ENCODE assay signal across 9 cellular contexts in the genomic region with DNA sequence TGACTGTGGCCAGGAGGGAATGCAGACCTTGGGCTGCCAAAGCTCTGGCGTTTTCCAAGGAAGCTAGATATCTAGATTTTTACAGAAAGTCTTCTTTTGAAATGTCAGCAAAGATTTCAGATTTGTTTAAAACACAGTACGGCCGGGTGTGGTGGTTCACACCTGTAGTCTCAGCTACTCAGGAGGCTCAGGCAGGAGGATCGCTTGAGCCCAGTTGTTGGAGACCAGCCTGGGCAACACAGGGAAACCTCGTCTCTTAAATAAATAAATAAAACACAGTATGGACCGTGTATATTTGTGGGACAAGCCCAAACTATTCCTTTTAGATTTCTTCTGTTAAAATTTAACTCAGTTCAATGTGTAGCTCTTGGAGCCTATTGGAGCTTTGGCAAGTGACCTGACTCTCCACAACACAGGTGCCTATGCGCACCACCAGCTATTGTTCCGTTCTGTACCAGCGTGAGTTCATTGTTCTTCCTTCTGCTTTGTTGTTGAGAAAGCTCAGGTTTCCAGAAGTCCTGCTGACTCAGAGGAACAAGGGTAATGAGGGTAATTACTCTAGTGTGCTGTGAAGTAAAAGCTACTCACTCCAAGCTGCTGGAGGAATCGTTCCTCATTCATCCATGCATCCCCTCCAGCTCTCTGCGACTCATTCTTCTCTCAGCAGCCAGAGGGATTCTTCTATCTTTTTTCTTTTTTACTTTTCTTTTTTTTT.
DNase-seq lines count a peak whose midpoint lies in the region; ATAC-seq and TF ChIP-seq lines count a peak whose summit lies in the region.
"Had no signal": no experiment of that assay in that cellular context is flagged by ENCODE, and none has a peak within 500 bp of the region (broad histone marks: within the 10 kb centered on the region; RNA-seq: fewer than 3 reads in every experiment).

No MANE protein-coding gene starts in this region.

- H3K36me3 Mint-ChIP-seq in activated CD4-positive, alpha-beta memory T cell treated with anti-CD3 and anti-CD28 coated beads, Interleukin-2, amount 10 ng/mL, durations not matched to agents 7 days and 5 days (ENCODE audit: low read depth) = no peaks in the 10 kb centered on the region

- CTCF ChIA-PET in activated CD4-positive, alpha-beta memory T cell treated with anti-CD3 and anti-CD28 coated beads, Interleukin-2, amount 10 ng/mL, durations not matched to agents 7 days and 5 days (lab: Charles Lee) = interaction anchor here (0.9 kb wide), 1 partner anchor 128 kb away, joined by 3 read pairs; no protein-coding TSS in a partner anchor

- 47 to 61% (median 55%) methylated on average over 11 of the region's 11 CpGs for WGBS in ovary, 3 donors

- no peaks in the 10 kb centered on the region for H3K9me3 Mint-ChIP-seq in activated CD4-positive, alpha-beta memory T cell treated with anti-CD3 and anti-CD28 coated beads, Interleukin-2, amount 10 ng/mL, durations not matched to agents 7 days and 5 days

- POLR2A ChIA-PET in activated CD4-positive, alpha-beta memory T cell treated with anti-CD3 and anti-CD28 coated beads, Interleukin-2, amount 10 ng/mL, durations not matched to agents 7 days and 5 days (lab: Charles Lee) = interaction anchor here (0.8 kb wide), 1 partner anchor 39 kb away, joined by 3 read pairs; no protein-coding TSS in a partner anchor

- H3K27ac ChIP-seq in ovary = no peak overlapping the region

- H3K4me1 ChIP-seq in ovary (ENCODE audit: insufficient read depth) = no peaks in the 10 kb centered on the region

- no peak for TF ChIP-seq EP300 in ovary (IDR thresholded peaks at IDR 0.05)

- no peak for TF ChIP-seq CTCF in ovary (IDR thresholded peaks at IDR 0.05)

- TF ChIP-seq POLR2A in ovary (IDR thresholded peaks at IDR 0.05) = no peak

- no peaks in the 10 kb centered on the region for H3K27me3 ChIP-seq in ovary

- intact Hi-C loops in ovary (cut with DNase I) = no loop called here

- no peak overlapping the region for H3K4me3 Mint-ChIP-seq in activated CD4-positive, alpha-beta memory T cell treated with anti-CD3 and anti-CD28 coated beads, Interleukin-2, amount 10 ng/mL, durations not matched to agents 7 days and 5 days

- H3K27ac Mint-ChIP-seq in activated CD4-positive, alpha-beta memory T cell treated with anti-CD3 and anti-CD28 coated beads, Interleukin-2, amount 10 ng/mL, durations not matched to agents 7 days and 5 days = no peak overlapping the region

- DNase-seq in Caki2 (ENCODE audit: low read depth) (peak; percentile 87), NCI-H1105 (lab: John Stamatoyannopoulos, UW) (peak; percentile 51), SKM-1 treated with dmso at 0.1 percent for 144 hours (lab: John Stamatoyannopoulos, UW; ENCODE audit: unreplicated experiment) (peak; percentile 81), islet precursor cell (peak; percentile 84), ovary (no peak)
- DNase-seq in activated CD4-positive, alpha-beta memory T cell treated with anti-CD3 and anti-CD28 coated beads, Interleukin-2, amount 10 ng/mL, durations not matched to agents 7 days and 5 days = no peak
- no peak for DNase-seq in activated CD4-positive, CD25-positive, alpha-beta regulatory T cell (lab: John Stamatoyannopoulos, UW)
- DNase-seq: effector CD4-positive, alpha-beta T cell had no signal

- no peak overlapping the region for H3K4me3 ChIP-seq in ovary

- no peaks in the 10 kb centered on the region for H3K36me3 ChIP-seq in ovary

- H3K9me3 ChIP-seq in ovary = no peaks in the 10 kb centered on the region

- peaks cover 12% of the 10 kb centered on the region for H3K27me3 Mint-ChIP-seq in activated CD4-positive, alpha-beta memory T cell treated with anti-CD3 and anti-CD28 coated beads, Interleukin-2, amount 10 ng/mL, durations not matched to agents 7 days and 5 days

- no peak for ATAC-seq in GM21526 (IDR thresholded peaks at IDR 0.05; ENCODE audit: low FRiP score, unreplicated experiment)

- in situ Hi-C loops in Caki2 (cut with HindIII; ENCODE audit: low pct_unique_long_range_greater_than_20kb, low sequenced_read_pairs) = no loop called here

- no peaks in the 10 kb centered on the region for H3K4me1 Mint-ChIP-seq in activated CD4-positive, alpha-beta memory T cell treated with anti-CD3 and anti-CD28 coated beads, Interleukin-2, amount 10 ng/mL, durations not matched to agents 7 days and 5 days

Comparison
In these comparisons a context has a peak if more than half of its experiments do, and no peak if none do; other contexts are left out.
1. DNase-seq: peak in Caki2 (single experiment), NCI-H1105 (single experiment), SKM-1 treated with dmso at 0.1 percent for 144 hours (single experiment) and islet precursor cell (single experiment); none in ovary (0 of 5), activated CD4-positive, alpha-beta memory T cell treated with anti-CD3 and anti-CD28 coated beads, Interleukin-2, amount 10 ng/mL, durations not matched to agents 7 days and 5 days (single experiment) and activated CD4-positive, CD25-positive, alpha-beta regulatory T cell (0 of 4).